8 cellular contexts compared by ENCODE assay signal in genomic region chr1:27154991-27155781, GRCh38. TPM values are rescaled to one million over a fixed set of nuclear protein-coding genes. Genes with fewer than 3 reads are reported as not detected.
DNase-seq lines count a peak whose midpoint lies in the region; ATAC-seq and TF ChIP-seq lines count a peak whose summit lies in the region.

SLC9A1 (minus strand) TSS chr1:27155125; CDS start chr1:27154334, 791 bp downstream.

- H3K4me3 Mint-ChIP-seq in IgD-negative memory B cell, result peak within 1 kb of the TSS; percentile 84 to 96 (median 90)
- H3K4me3 Mint-ChIP-seq in stimulated activated effector memory CD8-positive, alpha-beta T cell treated with anti-CD3 and anti-CD28 coated beads, Interleukin-12 subunit alpha, Interleukin-12 subunit beta, amount 100 ng/mL, for 72 hours, result peak within 1 kb of the TSS; percentile 94

- H3K27me3 Mint-ChIP-seq in IgD-negative memory B cell, result no peaks in the 10 kb centered on the region

- H3K4me1 Mint-ChIP-seq in IgD-negative memory B cell, result peaks cover 25 to 36% (median 31%) of the 10 kb centered on the region in 3 donors
- H3K4me1 Mint-ChIP-seq in stimulated activated effector memory CD8-positive, alpha-beta T cell treated with anti-CD3 and anti-CD28 coated beads, Interleukin-12 subunit alpha, Interleukin-12 subunit beta, amount 100 ng/mL, for 72 hours, result peaks cover 52% of the 10 kb centered on the region

- DNase-seq in DMS153 treated with DMSO at 0.1 percent for 48 hours (lab: John Stamatoyannopoulos, UW; ENCODE audit: unreplicated experiment) (peak; percentile 86), Panc1 (ENCODE audit: low read depth, low spot score) (peak; percentile 96), esophagus muscularis mucosa (ENCODE audit: extremely low spot score) (peak; percentile 98), myocyte (ENCODE audit: low read depth) (peak; percentile 89)
- DNase-seq in activated T-cell treated with anti-CD3 and anti-CD28 coated beads, Interleukin-2, amount 50 U/mL, for 48 hours, result peak; percentile 94 to 96
- peak; percentile 94 to 97 for DNase-seq in stimulated activated effector memory CD8-positive, alpha-beta T cell treated with anti-CD3 and anti-CD28 coated beads, Interleukin-12 subunit alpha, Interleukin-12 subunit beta, amount 100 ng/mL, for 72 hours (ENCODE audit: low spot score in 2 of 2)

- no peaks in the 10 kb centered on the region for H3K9me3 Mint-ChIP-seq in IgD-negative memory B cell
- H3K9me3 Mint-ChIP-seq in stimulated activated effector memory CD8-positive, alpha-beta T cell treated with anti-CD3 and anti-CD28 coated beads, Interleukin-12 subunit alpha, Interleukin-12 subunit beta, amount 100 ng/mL, for 72 hours, result no peaks in the 10 kb centered on the region

- TF ChIP-seq EP300 in esophagus muscularis mucosa (IDR thresholded peaks at IDR 0.05), result no peak

- H3K27ac ChIP-seq in Panc1 (ENCODE audit: low read length) (peak within 1 kb of the TSS; percentile 73), esophagus muscularis mucosa (replicated peaks in 1 of 4) (peak within 1 kb of the TSS; percentile 90 to 94 (median 92))

- intact Hi-C loops in Panc1 (cut with micrococcal nuclease; ENCODE audit: unreplicated experiment) (no loop called here), esophagus muscularis mucosa (cut with DNase I) (loop anchor here (5.0 kb wide), 2 partner anchors 53 to 82 kb away; no protein-coding TSS in a partner anchor)

- H3K27ac Mint-ChIP-seq in IgD-negative memory B cell, result peak within 1 kb of the TSS; percentile 90 to 100 (median 100)
- H3K27ac Mint-ChIP-seq in stimulated activated effector memory CD8-positive, alpha-beta T cell treated with anti-CD3 and anti-CD28 coated beads, Interleukin-12 subunit alpha, Interleukin-12 subunit beta, amount 100 ng/mL, for 72 hours, result peak within 1 kb of the TSS; percentile 96

- H3K4me1 ChIP-seq in Panc1 (ENCODE audit: control insufficient read depth, insufficient read depth, low read length) (peaks cover 29% of the 10 kb centered on the region), esophagus muscularis mucosa (peaks cover 42 to 54% (median 49%) of the 10 kb centered on the region in 4 donors)

- H3K4me3 ChIP-seq in Panc1 (ENCODE audit: low read depth in 2 of 2, low read length in 2 of 2), result peak within 1 kb of the TSS; percentile 58 to 85
- H3K4me3 ChIP-seq in esophagus muscularis mucosa, result peak within 1 kb of the TSS; percentile 76 to 86 (median 80)

- POLR2A ChIA-PET in Panc1 (lab: Charles Lee), result interaction anchor here (0.6 to 1.4 kb wide), 10 partner anchors 8 to 96 kb away, joined by 3 to 17 read pairs (median 11); partner anchors contain the start of gene WDTC1

- ATAC-seq in GM21528 (IDR thresholded peaks at IDR 0.05; ENCODE audit: low FRiP score, unreplicated experiment) (peak; percentile 82), Panc1 (peak; percentile 96)
- ATAC-seq in stimulated activated effector memory CD8-positive, alpha-beta T cell treated with anti-CD3 and anti-CD28 coated beads, Interleukin-12 subunit alpha, Interleukin-12 subunit beta, amount 100 ng/mL, for 72 hours, result peak; percentile 94

- peak; percentile 94 for TF ChIP-seq POLR2A in esophagus muscularis mucosa (IDR thresholded peaks at IDR 0.05; ENCODE audit: low read depth)

- 3% methylated on average over 40 of the region's 40 CpGs for WGBS in esophagus muscularis mucosa

- H3K36me3 ChIP-seq in Panc1 (ENCODE audit: control insufficient read depth, insufficient read depth, low read length) (no peaks in the 10 kb centered on the region), esophagus muscularis mucosa (no peaks in the 10 kb centered on the region)

- CTCF ChIA-PET in Panc1 (lab: Charles Lee), result interaction anchor here (0.6 to 0.9 kb wide), 9 partner anchors 8 to 210 kb away, joined by 3 to 15 read pairs (median 8); no protein-coding TSS in a partner anchor

- no TSS peak for BruUV-seq in Panc1 (replicated peaks; lab: Mats Ljungman, UMichigan)

- TF ChIP-seq CTCF in Panc1 (IDR thresholded peaks at IDR 0.05) (peak; percentile 97), esophagus muscularis mucosa (IDR thresholded peaks at IDR 0.05) (peak; percentile 64 to 76 (median 69))

- H3K27me3 ChIP-seq in Panc1 (ENCODE audit: control insufficient read depth, insufficient read depth, low read length) (no peaks in the 10 kb centered on the region), esophagus muscularis mucosa (no peaks in the 10 kb centered on the region)

- H3K36me3 Mint-ChIP-seq in IgD-negative memory B cell, result no peaks in the 10 kb centered on the region
- peaks cover 23% of the 10 kb centered on the region for H3K36me3 Mint-ChIP-seq in stimulated activated effector memory CD8-positive, alpha-beta T cell treated with anti-CD3 and anti-CD28 coated beads, Interleukin-12 subunit alpha, Interleukin-12 subunit beta, amount 100 ng/mL, for 72 hours

- in situ Hi-C loops in Panc1 (cut with HindIII; ENCODE audit: low pct_unique_long_range_greater_than_20kb, low sequenced_read_pairs), result no loop called here

- H3K9me3 ChIP-seq in Panc1 (ENCODE audit: control insufficient read depth, insufficient read depth, low read depth, low read length), result no peaks in the 10 kb centered on the region
- no peaks in the 10 kb centered on the region for H3K9me3 ChIP-seq in esophagus muscularis mucosa

RNA-seq across cellular contexts. Expression of gene SLC9A1, which starts in this region (rescaled TPM):
- 8.9 TPM for polyA plus RNA-seq in IgD-negative memory B cell
- total RNA-seq in Panc1 (2021; ENCODE audit: unreplicated experiment) (31.3 TPM), esophagus muscularis mucosa (10 to 100 TPM in 3 of 4 donors, 1 to 10 TPM in 1; 8.3 to 29.2 (median 11.4) TPM), myocyte (4.6 and 9.6 TPM in 2 replicates)
- 40.2 TPM for polyA plus RNA-seq in Panc1 (2012; ENCODE audit: insufficient read length)
- 43.6 TPM for polyA plus RNA-seq in myocyte (2012)

Comparison
In these comparisons a context has a peak if more than half of its experiments do, and no peak if none do; other contexts are left out.
1. Peak in every context shown above with its lines: DNase-seq, ATAC-seq, H3K4me3 ChIP-seq and H3K27ac ChIP-seq.